8 cellular contexts compared by ENCODE assay signal in genomic region chr9:99905833-99906402, GRCh38. TPM values are rescaled to one million over a fixed set of nuclear protein-coding genes. Genes with fewer than 3 reads are reported as not detected.
DNase-seq lines count a peak whose midpoint lies in the region; ATAC-seq and TF ChIP-seq lines count a peak whose summit lies in the region.

No MANE protein-coding gene starts in this region.

- intact Hi-C loops in heart left ventricle (cut with DNase I) (loop anchor here in 7 of 10 donors (2.0 to 5.0 kb wide), 3 partner anchors 84 to 99 kb away; partner anchors contain the start of gene NR4A3 (in 7 of the 7)), cardiac septum (cut with DNase I) (loop anchor here (2.0 kb wide), 1 partner anchor 85 kb away; the partner anchor contains the start of gene NR4A3), posterior cingulate gyrus (cut with DNase I) (loop anchor here (5.0 kb wide), 1 partner anchor 84 kb away; the partner anchor contains the start of gene NR4A3)

- H3K36me3 ChIP-seq in heart left ventricle (no peaks in the 10 kb centered on the region), NT2/D1 (ENCODE audit: insufficient read depth, insufficient read length, low read length) (no peaks in the 10 kb centered on the region), neuronal stem cell (replicated peaks in 1 of 2; ENCODE audit: control insufficient read depth in 2 of 2, insufficient read depth in 2 of 2, low read length in 2 of 2) (no peaks in the 10 kb centered on the region)

- peak overlapping the region; percentile 2 for H3K9ac ChIP-seq in NT2/D1 (ENCODE audit: insufficient read length, low read depth)
- H3K9ac ChIP-seq in neuronal stem cell (ENCODE audit: low read depth, low read length, poor library complexity), result no peak overlapping the region

- no peak overlapping the region for H3K23ac ChIP-seq in neuronal stem cell (ENCODE audit: low read depth, low read length, poor library complexity)

- peaks cover 11% of the 10 kb centered on the region for H3K27me3 Mint-ChIP-seq in endothelial cell (ENCODE audit: unreplicated experiment)

- H3K9me3 ChIP-seq in heart left ventricle (no peaks in the 10 kb centered on the region), NT2/D1 (ENCODE audit: insufficient read depth, low read length) (no peaks in the 10 kb centered on the region), neuronal stem cell (replicated peaks in 1 of 2; ENCODE audit: control insufficient read depth in 2 of 2, insufficient read depth in 1 of 2, low read depth in 1 of 2, low read length in 2 of 2) (no peaks in the 10 kb centered on the region)

- no peaks in the 10 kb centered on the region for H3K9me3 Mint-ChIP-seq in endothelial cell (ENCODE audit: unreplicated experiment)

- no peak for TF ChIP-seq POLR2A in heart left ventricle (IDR thresholded peaks at IDR 0.05)

- H3K4me3 Mint-ChIP-seq in endothelial cell (ENCODE audit: unreplicated experiment), result peak overlapping the region; percentile 96

- no peak overlapping the region for H3K14ac ChIP-seq in neuronal stem cell (ENCODE audit: low read length)

- H3K79me1 ChIP-seq in neuronal stem cell (ENCODE audit: low read depth, low read length), result no peaks in the 10 kb centered on the region

- H2BK120ac ChIP-seq in neuronal stem cell (ENCODE audit: low read depth, low read length), result no peak overlapping the region

- no peaks in the 10 kb centered on the region for H3K27me3 ChIP-seq in heart left ventricle
- peaks cover 5% of the 10 kb centered on the region for H3K27me3 ChIP-seq in NT2/D1 (ENCODE audit: insufficient read depth, insufficient read length)
- H3K27me3 ChIP-seq in neuronal stem cell (ENCODE audit: control insufficient read depth in 3 of 3, insufficient read depth in 3 of 3, low read depth in 1 of 3, low read length in 3 of 3), result peaks cover 0 to 6% (median 0%) of the 10 kb centered on the region in 3 experiments

- DNase-seq in heart left ventricle, result no peak
- DNase-seq in cardiac septum (ENCODE audit: low spot score), result no peak
- no peak for DNase-seq in NT2/D1 (ENCODE audit: low read depth, low spot score)
- no peak for DNase-seq in endothelial cell (ENCODE audit: low spot score)
- DNase-seq in neuronal stem cell (ENCODE audit: low spot score), result no peak
- no peak for DNase-seq in GDM1 (lab: John Stamatoyannopoulos, UW)
- DNase-seq in posterior cingulate gyrus, result no peak

- H3K4me1 Mint-ChIP-seq in endothelial cell (ENCODE audit: unreplicated experiment), result peaks cover 22% of the 10 kb centered on the region

- peak overlapping the region; percentile 43 for H3K4me2 ChIP-seq in neuronal stem cell (ENCODE audit: insufficient read depth, low read length, poor library complexity, severe bottlenecking)

- H2BK5ac ChIP-seq in neuronal stem cell (ENCODE audit: low read length), result no peak overlapping the region

- peak overlapping the region; percentile 95 for H2AFZ ChIP-seq in neuronal stem cell (ENCODE audit: low read length)

- peak overlapping the region; percentile 62 to 100 (median 92) for H3K4me3 ChIP-seq in heart left ventricle
- H3K4me3 ChIP-seq in NT2/D1 (ENCODE audit: insufficient read length, low read depth), result peak overlapping the region; percentile 83
- H3K4me3 ChIP-seq in neuronal stem cell (ENCODE audit: low read length in 2 of 2), result peak overlapping the region; percentile 78 to 84

- H3K4ac ChIP-seq in neuronal stem cell (ENCODE audit: low read length), result no peak overlapping the region

- TF ChIP-seq CTCF in heart left ventricle (IDR thresholded peaks at IDR 0.05) (no peak), endothelial cell (IDR thresholded peaks at IDR 0.05; ENCODE audit: unreplicated experiment) (no peak)

- peak overlapping the region; percentile 93 for H3K27ac Mint-ChIP-seq in endothelial cell (ENCODE audit: unreplicated experiment)

- peaks cover 3% of the 10 kb centered on the region for H3K36me3 Mint-ChIP-seq in endothelial cell (ENCODE audit: low read depth, unreplicated experiment)

- H2AK5ac ChIP-seq in neuronal stem cell (ENCODE audit: low read depth, low read length), result no peak overlapping the region

- H4K8ac ChIP-seq in neuronal stem cell (ENCODE audit: low read depth, low read length), result no peak overlapping the region

- 30 to 37% (median 34%) methylated on average over 9 of the region's 9 CpGs for whole genome bisulfite sequencing in heart left ventricle, 4 donors
- WGBS in neuronal stem cell (ENCODE audit: extremely low coverage in 2 of 2, insufficient read length in 2 of 2, insufficient replicate concordance in 1 of 2), 2 donors, result no CpG with 5 or more reads among the region's 9 CpGs

- H3K18ac ChIP-seq in neuronal stem cell (ENCODE audit: low read length), result no peak overlapping the region

- ATAC-seq in heart left ventricle (no peak), HG03135 (IDR thresholded peaks at IDR 0.05; ENCODE audit: unreplicated experiment) (no peak)

- H4K91ac ChIP-seq in neuronal stem cell (ENCODE audit: low read depth, low read length, poor library complexity), result no peak overlapping the region

- H3K27ac ChIP-seq in heart left ventricle (peak overlapping the region in 11 of 12 donors; percentile 91 to 99 (median 96)), neuronal stem cell (replicated peaks; ENCODE audit: low read length) (no peak overlapping the region)

- H3K4me1 ChIP-seq in heart left ventricle (peaks cover 0 to 27% (median 13%) of the 10 kb centered on the region in 12 donors), NT2/D1 (ENCODE audit: insufficient read depth, insufficient read length) (no peaks in the 10 kb centered on the region), neuronal stem cell (ENCODE audit: control insufficient read depth in 2 of 2, insufficient read depth in 1 of 2, low read depth in 1 of 2, low read length in 2 of 2) (peaks cover 0 to 2% of the 10 kb centered on the region in 2 donors)

- no peak overlapping the region for H2BK12ac ChIP-seq in neuronal stem cell (ENCODE audit: low read length)

- H2BK15ac ChIP-seq in neuronal stem cell (ENCODE audit: low read length), result no peak overlapping the region

RNA-seq across cellular contexts. Expression of gene STX17, which starts 0.5 kb away (rescaled TPM):
- total RNA-seq in heart left ventricle, result 10 to 100 TPM; 15.4 to 29.1 (median 23.7) TPM
- 10 to 100 TPM in 1 of 2 donors, 1 to 10 TPM in 1; 5.8 to 10.5 TPM for polyA plus RNA-seq in heart left ventricle
- total RNA-seq in cardiac septum, result 27.1 TPM
- total RNA-seq in endothelial cell (ENCODE audit: unreplicated experiment), result 28.5 TPM
- polyA plus RNA-seq in neuronal stem cell (2013, experiment 1 of 2), result 15.7 TPM
- 16.4 TPM for polyA plus RNA-seq in neuronal stem cell (2013, experiment 2 of 2)
